Comparison of ENCODE assay signal across 9 cellular contexts in the genomic region with DNA sequence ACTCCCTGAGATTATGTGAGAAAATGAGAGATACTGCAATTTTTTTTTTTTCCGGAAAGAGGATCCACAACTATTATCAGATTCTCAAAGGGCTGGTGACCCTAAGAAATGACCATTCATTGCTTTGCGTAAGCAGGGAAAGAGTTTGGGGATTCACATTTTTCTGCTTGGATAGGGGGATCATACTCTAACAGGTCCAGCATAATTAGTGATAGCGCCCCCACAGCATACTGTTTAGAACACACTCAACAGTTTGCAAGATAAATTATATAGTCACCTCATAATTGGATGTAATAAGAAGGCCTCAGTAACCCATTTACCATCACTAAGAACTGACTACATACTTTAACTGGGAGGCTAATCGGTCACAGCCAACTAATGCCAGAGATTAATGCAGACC. TPM values are rescaled to one million over a fixed set of nuclear protein-coding genes. Genes with fewer than 3 reads are reported as not detected.
DNase-seq lines count a peak whose midpoint lies in the region; ATAC-seq and TF ChIP-seq lines count a peak whose summit lies in the region.
"Had no signal": no experiment of that assay in that cellular context is flagged by ENCODE, and none has a peak within 500 bp of the region (broad histone marks: within the 10 kb centered on the region; RNA-seq: fewer than 3 reads in every experiment).

No MANE protein-coding gene starts in this region.

- H3K27ac Mint-ChIP-seq in T-helper 1 cell treated with Interleukin-12 subunit alpha and Interleukin-12 subunit beta and Interleukin-4 antibody, amounts not matched to agents 30 μg/mL and 1 μg/mL, for 36 hours = no peak overlapping the region
- peak overlapping the region; percentile 41 for H3K27ac Mint-ChIP-seq in endodermal cell

- H3K27me3 Mint-ChIP-seq in T-helper 1 cell treated with Interleukin-12 subunit alpha and Interleukin-12 subunit beta and Interleukin-4 antibody, amounts not matched to agents 30 μg/mL and 1 μg/mL, for 36 hours (ENCODE audit: low read depth) = no peaks in the 10 kb centered on the region
- no peaks in the 10 kb centered on the region for H3K27me3 Mint-ChIP-seq in endodermal cell (ENCODE audit: insufficient read depth)

- TF ChIP-seq CTCF in endodermal cell (conservative IDR thresholded peaks at IDR 0.05) (peak; percentile 56), tibial artery (IDR thresholded peaks at IDR 0.05) (no peak)

- no peak overlapping the region for H3K27ac ChIP-seq in endodermal cell (ENCODE audit: low read depth, low read length)
- H3K27ac ChIP-seq in tibial artery = no peak overlapping the region

- peaks cover 2% of the 10 kb centered on the region for H3K4me1 ChIP-seq in endodermal cell (ENCODE audit: control insufficient read depth, insufficient read depth, low read length)
- H3K4me1 ChIP-seq in skeletal muscle satellite cell (ENCODE audit: control insufficient read depth, insufficient read depth, low read length) = peaks cover 15% of the 10 kb centered on the region
- peaks cover 5 to 24% (median 14%) of the 10 kb centered on the region in 4 donors for H3K4me1 ChIP-seq in tibial artery

- H3K27me3 ChIP-seq in endodermal cell (ENCODE audit: control insufficient read depth, insufficient read depth, low read length, poor library complexity, severe bottlenecking) (no peaks in the 10 kb centered on the region), skeletal muscle satellite cell (ENCODE audit: control insufficient read depth, insufficient read depth, low read length) (no peaks in the 10 kb centered on the region), tibial artery (no peaks in the 10 kb centered on the region)

- intact Hi-C loops in tibial artery (cut with DNase I; ENCODE audit: low total_unique reads) = no loop called here

- H3K4me2 ChIP-seq in skeletal muscle satellite cell (ENCODE audit: low read length) = peak overlapping the region; percentile 74

- 81 to 100% methylated on average over 3 to 4 of the region's 4 CpGs for WGBS in endodermal cell (ENCODE audit: insufficient coverage in 1 of 2, insufficient read length in 1 of 2), 2 experiments

- H3K36me3 Mint-ChIP-seq in T-helper 1 cell treated with Interleukin-12 subunit alpha and Interleukin-12 subunit beta and Interleukin-4 antibody, amounts not matched to agents 30 μg/mL and 1 μg/mL, for 36 hours (ENCODE audit: low read depth) = peaks cover 25% of the 10 kb centered on the region
- H3K36me3 Mint-ChIP-seq in endodermal cell (ENCODE audit: low read depth) = peaks cover 45% of the 10 kb centered on the region

- no peaks in the 10 kb centered on the region for H3K9me3 ChIP-seq in endodermal cell (ENCODE audit: control insufficient read depth, low read length)
- no peaks in the 10 kb centered on the region for H3K9me3 ChIP-seq in skeletal muscle satellite cell (replicated peaks; ENCODE audit: low read length)
- no peaks in the 10 kb centered on the region for H3K9me3 ChIP-seq in tibial artery

- ATAC-seq in GM21381 (IDR thresholded peaks at IDR 0.05; ENCODE audit: unreplicated experiment) = no peak

- H3K9ac ChIP-seq in endodermal cell (ENCODE audit: extremely low read depth, low read length, poor library complexity, severe bottlenecking) (no peak overlapping the region), skeletal muscle satellite cell (ENCODE audit: low read depth, low read length) (peak overlapping the region; percentile 89)

- H3K36me3 ChIP-seq in endodermal cell (ENCODE audit: control insufficient read depth, insufficient read depth, low read length) = peaks cover 49% of the 10 kb centered on the region
- H3K36me3 ChIP-seq in skeletal muscle satellite cell (ENCODE audit: insufficient read depth, low read length) = peaks cover 35% of the 10 kb centered on the region
- H3K36me3 ChIP-seq in tibial artery = peaks cover 40 to 46% (median 44%) of the 10 kb centered on the region in 3 donors

- no peaks in the 10 kb centered on the region for H3K9me3 Mint-ChIP-seq in T-helper 1 cell treated with Interleukin-12 subunit alpha and Interleukin-12 subunit beta and Interleukin-4 antibody, amounts not matched to agents 30 μg/mL and 1 μg/mL, for 36 hours
- no peaks in the 10 kb centered on the region for H3K9me3 Mint-ChIP-seq in endodermal cell

- H3K4me3 ChIP-seq in endodermal cell (ENCODE audit: low read length) = peak overlapping the region; percentile 100
- peak overlapping the region; percentile 86 for H3K4me3 ChIP-seq in skeletal muscle satellite cell (ENCODE audit: low read length)
- H3K4me3 ChIP-seq in tibial artery = peak overlapping the region in 1 of 2 donors; percentile 68

- peaks cover 25% of the 10 kb centered on the region for H3K4me1 Mint-ChIP-seq in T-helper 1 cell treated with Interleukin-12 subunit alpha and Interleukin-12 subunit beta and Interleukin-4 antibody, amounts not matched to agents 30 μg/mL and 1 μg/mL, for 36 hours (ENCODE audit: low read depth)
- H3K4me1 Mint-ChIP-seq in endodermal cell = peaks cover 14% of the 10 kb centered on the region

- H3K4me3 Mint-ChIP-seq in T-helper 1 cell treated with Interleukin-12 subunit alpha and Interleukin-12 subunit beta and Interleukin-4 antibody, amounts not matched to agents 30 μg/mL and 1 μg/mL, for 36 hours = peak overlapping the region; percentile 94
- H3K4me3 Mint-ChIP-seq in endodermal cell = peak overlapping the region; percentile 100

- DNase-seq in T-helper 1 cell (no peak), OCI-M1 (lab: John Stamatoyannopoulos, UW) (peak; percentile 49), endodermal cell (no peak), NCI-H345 treated with DMSO at 0.1 percent for 48 hours (lab: John Stamatoyannopoulos, UW; ENCODE audit: unreplicated experiment) (no peak), tibial artery (no peak)
- DNase-seq: DMS153 had no signal

RNA-seq across cellular contexts. Expression of a gene that starts 1.9 kb away (rescaled TPM):
- 100 to 1,000 TPM; 323 to 351 TPM for total RNA-seq in endodermal cell
- 255 TPM for polyA plus RNA-seq in endodermal cell (2013, experiment 1 of 2)
- polyA plus RNA-seq in endodermal cell (2013, experiment 2 of 2) = 247 TPM
- 500 and 566 TPM in 2 replicates for total RNA-seq in skeletal muscle satellite cell (2012; rRNA removed)

RNA-seq across cellular contexts. Expression of a gene that starts 2.1 kb away (rescaled TPM):
- 1 to 10 TPM in 1 of 2 donors, under 1 TPM in 1; 0.62 to 1.6 TPM for total RNA-seq in endodermal cell
- not detected for polyA plus RNA-seq in endodermal cell (2013, experiment 1 of 2)
- 1.2 TPM for polyA plus RNA-seq in endodermal cell (2013, experiment 2 of 2)
- 0.51 and 0.87 TPM in 2 replicates for total RNA-seq in skeletal muscle satellite cell (2012; rRNA removed)

RNA-seq across cellular contexts. Expression of a gene that starts 32.8 kb away (rescaled TPM):
- 1 to 10 TPM; 3.9 to 4.0 TPM for total RNA-seq in endodermal cell
- polyA plus RNA-seq in endodermal cell (2013, experiment 1 of 2) = 0.50 TPM
- 0.33 TPM for polyA plus RNA-seq in endodermal cell (2013, experiment 2 of 2)
- total RNA-seq in skeletal muscle satellite cell (2012; rRNA removed) = not detected in 2 replicates

RNA-seq across cellular contexts. Expression of a gene that starts 37.1 kb away (rescaled TPM):
- total RNA-seq in endodermal cell = not detected
- polyA plus RNA-seq in endodermal cell (2013, experiment 1 of 2) = not detected
- not detected for polyA plus RNA-seq in endodermal cell (2013, experiment 2 of 2)
- 0.51 TPM in 1 of 2 replicates, not detected in the other for total RNA-seq in skeletal muscle satellite cell (2012; rRNA removed)

RNA-seq across cellular contexts. Expression of a gene that starts 40.8 kb away (rescaled TPM):
- 10 to 100 TPM; 70.3 to 85.1 TPM for total RNA-seq in endodermal cell
- 49.9 TPM for polyA plus RNA-seq in endodermal cell (2013, experiment 1 of 2)
- 39.7 TPM for polyA plus RNA-seq in endodermal cell (2013, experiment 2 of 2)
- 41.3 and 44.6 TPM in 2 replicates for total RNA-seq in skeletal muscle satellite cell (2012; rRNA removed)
